ENCODE assay signal across 22 cellular contexts in genomic region chr10:7706534-7707073, GRCh38. TPM values are rescaled to one million over a fixed set of nuclear protein-coding genes. Genes with fewer than 3 reads are reported as not detected.
A peak's percentile ranks its signal among the peaks of the same experiment; 100 is the strongest.
DNase-seq lines count a peak whose midpoint lies in the region; ATAC-seq, FAIRE-seq and TF ChIP-seq lines count a peak whose summit lies in the region.
"Had no signal": no experiment of that assay in that cellular context is flagged by ENCODE, and none has a peak within 500 bp of the region (broad histone marks: within the 10 kb centered on the region; RNA-seq: fewer than 3 reads in every experiment).

No MANE protein-coding gene starts in this region.

- H3K36me3 Mint-ChIP-seq in nephron (ENCODE audit: low read depth): no peaks in the 10 kb centered on the region
- H3K36me3 Mint-ChIP-seq in naive thymus-derived CD8-positive, alpha-beta T cell: peaks cover 0 to 5% (median 0%) of the 10 kb centered on the region in 3 donors

- no peak for DNase-seq in body of pancreas
- DNase-seq in left lobe of liver (ENCODE audit: low spot score): peak; percentile 39
- no peak for DNase-seq in HTR-8/SVneo (ENCODE audit: insufficient read length, low spot score)
- DNase-seq in naive thymus-derived CD8-positive, alpha-beta T cell: no peak
- no peak for DNase-seq in NCI-H2196 treated with DMSO at 0.1 percent for 48 hours (lab: John Stamatoyannopoulos, UW; ENCODE audit: unreplicated experiment)
- DNase-seq: BE2C; CD4-positive, alpha-beta T cell; DMS153; DMS79; GDM1; GM23248; IMR-90 had no signal

- TF ChIP-seq CTCF in body of pancreas (IDR thresholded peaks at IDR 0.05) (no peak), nephron (IDR thresholded peaks at IDR 0.05; ENCODE audit: unreplicated experiment in 3 of 3) (no peak)

- no peak for FAIRE-seq in HTR-8/SVneo (lab: Jason Lieb, UNC)
- FAIRE-seq: GM12892, GM18507 had no signal

- no peaks in the 10 kb centered on the region for H3K9me3 ChIP-seq in body of pancreas
- H3K9me3 ChIP-seq: BE2C, Caco-2, HAP-1 had no signal

- ATAC-seq in body of pancreas (peak; percentile 6), left lobe of liver (peak; percentile 8)
- no peak for ATAC-seq in naive thymus-derived CD8-positive, alpha-beta T cell

- H3K27ac Mint-ChIP-seq in nephron: peak overlapping the region; percentile 72 to 78 (median 75)
- H3K27ac Mint-ChIP-seq in naive thymus-derived CD8-positive, alpha-beta T cell: no peak overlapping the region
- H3K27ac Mint-ChIP-seq: CD4-positive, alpha-beta T cell had no signal

- H3K27me3 Mint-ChIP-seq in nephron (ENCODE audit: low read depth): peaks cover 11% of the 10 kb centered on the region
- peaks cover 17 to 41% (median 25%) of the 10 kb centered on the region in 5 donors for H3K27me3 Mint-ChIP-seq in naive thymus-derived CD8-positive, alpha-beta T cell

- H3K27me3 ChIP-seq in body of pancreas: no peaks in the 10 kb centered on the region

- H3K4me3 Mint-ChIP-seq in nephron: no peak overlapping the region
- no peak overlapping the region for H3K4me3 Mint-ChIP-seq in naive thymus-derived CD8-positive, alpha-beta T cell
- H3K4me3 Mint-ChIP-seq: CD4-positive, alpha-beta T cell had no signal

- peak overlapping the region in 1 of 4 donors; percentile 10 for H3K27ac ChIP-seq in body of pancreas
- H3K27ac ChIP-seq: C4-2B, GM23248 had no signal

- intact Hi-C loops in body of pancreas (cut with DNase I): no loop called here

- H3K4me1 Mint-ChIP-seq in nephron: peaks cover 15% of the 10 kb centered on the region
- H3K4me1 Mint-ChIP-seq in naive thymus-derived CD8-positive, alpha-beta T cell: no peaks in the 10 kb centered on the region

- WGBS in body of pancreas, 2 donors: 38 to 53% methylated on average over 4 of the region's 4 CpGs

- no peaks in the 10 kb centered on the region for H3K36me3 ChIP-seq in body of pancreas (replicated peaks in 1 of 2; ENCODE audit: insufficient read depth in 1 of 2, low read depth in 2 of 2)
- H3K36me3 ChIP-seq: BE2C, HAP-1 had no signal

- POLR2A ChIA-PET in naive thymus-derived CD8-positive, alpha-beta T cell (lab: Charles Lee): no interaction called here

- no peak overlapping the region for H3K4me3 ChIP-seq in body of pancreas
- H3K4me3 ChIP-seq: GM23248, HAP-1 had no signal

- H3K9me3 Mint-ChIP-seq in nephron: no peaks in the 10 kb centered on the region
- peaks cover 0 to 3% (median 0%) of the 10 kb centered on the region in 9 donors for H3K9me3 Mint-ChIP-seq in naive thymus-derived CD8-positive, alpha-beta T cell
- H3K9me3 Mint-ChIP-seq: CD4-positive, alpha-beta T cell had no signal

- no peak for TF ChIP-seq POLR2A in body of pancreas (IDR thresholded peaks at IDR 0.05)

- peaks cover 23% of the 10 kb centered on the region for H3K4me1 ChIP-seq in body of pancreas
- H3K4me1 ChIP-seq: BE2C, HAP-1 had no signal

RNA-seq across cellular contexts. Expression of gene ITIH2, which starts 3.5 kb away (rescaled TPM):
- total RNA-seq in body of pancreas (not detected), left lobe of liver (471 TPM)
- not detected for total RNA-seq in naive thymus-derived CD8-positive, alpha-beta T cell
- not detected for polyA plus RNA-seq in naive thymus-derived CD8-positive, alpha-beta T cell
- total RNA-seq: A172; CD4-positive, alpha-beta T cell; Daoy; GM23248; H4; HT-29; IMR-90 had no signal
- polyA plus RNA-seq: GM23248, IMR-90 had no signal

RNA-seq across cellular contexts. Expression of gene ITIH5, which starts 39.8 kb away (rescaled TPM):
- 1 to 10 TPM; 8.6 to 9.9 TPM for total RNA-seq in body of pancreas
- 0.30 TPM for total RNA-seq in left lobe of liver
- not detected for total RNA-seq in naive thymus-derived CD8-positive, alpha-beta T cell
- not detected for polyA plus RNA-seq in naive thymus-derived CD8-positive, alpha-beta T cell
- total RNA-seq: CD4-positive, alpha-beta T cell; Daoy; GM23248; HT-29 had no signal
- polyA plus RNA-seq: GM23248 had no signal

Comparison
In these comparisons a context has a peak if more than half of its experiments do, and no peak if none do; other contexts are left out.
1. ATAC-seq: peak in body of pancreas (single experiment) and left lobe of liver (single experiment); none in naive thymus-derived CD8-positive, alpha-beta T cell (0 of 2).
2. H3K27ac Mint-ChIP-seq: peak in nephron (3 of 3); none in naive thymus-derived CD8-positive, alpha-beta T cell (0 of 10).
3. RNA of gene ITIH2, which starts 3.5 kb away (total RNA-seq): 471 TPM in left lobe of liver (single experiment); not detected in body of pancreas and not detected in naive thymus-derived CD8-positive, alpha-beta T cell; every median in the first group is over 100 times any median in the second.